ENCODE assay signal across 14 cellular contexts in the genomic region with DNA sequence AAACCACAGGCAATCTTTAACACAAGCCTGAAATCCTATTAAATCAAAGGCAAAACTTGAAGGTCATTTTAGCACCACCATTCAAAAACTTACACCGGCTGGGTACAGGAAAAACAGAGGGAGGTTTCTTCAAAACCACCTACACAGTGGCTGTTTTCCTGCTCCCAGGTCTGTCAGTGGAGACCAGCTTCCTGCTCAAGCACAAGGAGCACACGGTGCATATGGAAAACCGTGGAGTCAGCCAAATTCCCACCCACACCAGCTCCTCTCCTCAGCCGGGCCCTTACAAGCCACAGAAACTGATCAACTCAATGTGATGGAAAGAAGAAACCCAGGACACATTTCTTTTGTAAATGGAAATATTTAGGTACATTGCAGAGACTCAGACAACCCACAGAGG. TPM values are rescaled to one million over a fixed set of nuclear protein-coding genes. Genes with fewer than 3 reads are reported as not detected.
A peak's percentile ranks its signal among the peaks of the same experiment; 100 is the strongest.
DNase-seq lines count a peak whose midpoint lies in the region; ATAC-seq and TF ChIP-seq lines count a peak whose summit lies in the region.
"Had no signal": no experiment of that assay in that cellular context is flagged by ENCODE, and none has a peak within 500 bp of the region (broad histone marks: within the 10 kb centered on the region; RNA-seq: fewer than 3 reads in every experiment).

No MANE protein-coding gene starts in this region.

- H3K27ac ChIP-seq in right atrium auricular region (no peak overlapping the region), SK-N-MC (peak overlapping the region; percentile 39), left ventricle myocardium inferior (replicated peaks) (peak overlapping the region; percentile 13)

- peak overlapping the region; percentile 1 for H3K9ac ChIP-seq in SK-N-MC (ENCODE audit: insufficient read length)

- H3K4me3 ChIP-seq in right atrium auricular region (no peak overlapping the region), SK-N-MC (peak overlapping the region; percentile 56), left ventricle myocardium inferior (no peak overlapping the region)

- H3K27me3 ChIP-seq in right atrium auricular region (no peaks in the 10 kb centered on the region), left ventricle myocardium inferior (ENCODE audit: low read depth) (no peaks in the 10 kb centered on the region)

- H3K9me3 ChIP-seq in right atrium auricular region: no peaks in the 10 kb centered on the region
- no peaks in the 10 kb centered on the region for H3K9me3 ChIP-seq in SK-N-MC (ENCODE audit: low read depth, low read length)
- no peaks in the 10 kb centered on the region for H3K9me3 ChIP-seq in left ventricle myocardium inferior (replicated peaks)

- no peaks in the 10 kb centered on the region for H3K36me3 ChIP-seq in right atrium auricular region
- H3K36me3 ChIP-seq in SK-N-MC (ENCODE audit: insufficient read depth, low read length): no peaks in the 10 kb centered on the region
- no peaks in the 10 kb centered on the region for H3K36me3 ChIP-seq in left ventricle myocardium inferior

- H3K4me1 ChIP-seq in right atrium auricular region (peaks cover 0 to 5% of the 10 kb centered on the region in 2 donors), left ventricle myocardium inferior (peaks cover 31% of the 10 kb centered on the region)

- TF ChIP-seq CTCF in right atrium auricular region (IDR thresholded peaks at IDR 0.05) (no peak), left ventricle myocardium inferior (IDR thresholded peaks at IDR 0.05; ENCODE audit: borderline replicate concordance) (no peak)

- DNase-seq in Right ventricle myocardium superior (no peak), right atrium auricular region (ENCODE audit: low spot score) (no peak), SK-N-MC (ENCODE audit: low read depth, low spot score) (no peak), left ventricle myocardium inferior (no peak), NCI-H446 (lab: John Stamatoyannopoulos, UW) (no peak)
- DNase-seq: activated CD8-positive, alpha-beta T cell treated with anti-CD3 and anti-CD28 coated beads for 36 hours; amniotic stem cell; nucleus accumbens; stimulated activated naive B cell treated with anti-CD40 and anti-IgM and Interleukin-4, amounts not matched to agents 10 μg/mL and 1 μg/mL and 100 μg/mL, for 72 hours; trophoblast cell had no signal

- intact Hi-C loops in Right ventricle myocardium superior (cut with DNase I) (no loop called here), left ventricle myocardium inferior (cut with micrococcal nuclease) (no loop called here)

- ATAC-seq in Right ventricle myocardium superior (ENCODE audit: poor library complexity) (peak; percentile 41), GM18870 (IDR thresholded peaks at IDR 0.05; ENCODE audit: unreplicated experiment) (no peak), GM19395 (IDR thresholded peaks at IDR 0.05; ENCODE audit: unreplicated experiment) (no peak), GM19467 (IDR thresholded peaks at IDR 0.05; ENCODE audit: unreplicated experiment) (no peak)
- ATAC-seq: activated CD8-positive, alpha-beta T cell treated with anti-CD3 and anti-CD28 coated beads for 36 hours; stimulated activated naive B cell treated with anti-CD40 and anti-IgM and Interleukin-4, amounts not matched to agents 10 μg/mL and 1 μg/mL and 100 μg/mL, for 72 hours had no signal

RNA-seq across cellular contexts. Expression of a gene that starts 14.4 kb away (rescaled TPM):
- 7.4 TPM for total RNA-seq in Right ventricle myocardium superior
- total RNA-seq in right atrium auricular region: 1 to 10 TPM; 6.0 to 6.7 TPM
- 7.6 TPM for total RNA-seq in left ventricle myocardium inferior
- total RNA-seq: M059J had no signal

Comparison
In these comparisons a context has a peak if more than half of its experiments do, and no peak if none do; other contexts are left out.
1. H3K27ac ChIP-seq: peak in SK-N-MC (single experiment) and left ventricle myocardium inferior (single experiment); none in right atrium auricular region (0 of 2).